ENCODE assay signal across 9 cellular contexts in genomic region chr7:148422028-148422427, GRCh38.
"Had no signal": no experiment of that assay in that cellular context is flagged by ENCODE, and none has a peak within 500 bp of the region (broad histone marks: within the 10 kb centered on the region; RNA-seq: fewer than 3 reads in every experiment).

No MANE protein-coding gene starts in this region.

- H3K4me3 ChIP-seq: GM23338, HAP-1 had no signal

- H3K4me2 ChIP-seq: GM23338, KMS-11 had no signal

- H2AFZ ChIP-seq: GM23338 had no signal

- H3K9ac ChIP-seq: KMS-11 had no signal

- FAIRE-seq: HTR-8/SVneo had no signal

- H3K36me3 ChIP-seq: HAP-1 had no signal

- H3K9me3 ChIP-seq: HAP-1 had no signal

- ATAC-seq: GM23338, HCT116 had no signal

- DNase-seq: H7, HFFc6, Karpas-422, KBM-7 had no signal

- H3K27ac ChIP-seq: KMS-11 had no signal

- H3K4me1 ChIP-seq: HAP-1 had no signal
